In the genomic region with DNA sequence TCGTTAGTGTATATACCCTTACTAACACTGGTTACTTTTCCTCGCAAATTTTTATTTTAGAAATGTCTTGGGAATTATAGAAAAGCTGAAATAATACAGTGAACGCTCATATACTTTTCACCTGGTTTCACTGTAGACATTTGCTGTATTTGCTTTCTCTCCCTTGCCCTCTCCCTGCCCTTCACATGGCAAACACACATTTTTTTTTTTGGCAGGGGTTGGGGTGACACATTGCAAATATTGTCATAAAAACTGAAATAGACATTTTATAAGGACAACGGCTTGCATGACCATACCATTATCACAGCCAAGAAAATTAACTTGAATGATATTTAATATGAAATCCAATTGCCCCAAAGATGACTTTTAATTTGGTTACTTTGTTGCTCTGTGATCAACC, we compare ENCODE assay signal across 9 cellular contexts. TPM values are rescaled to one million over a fixed set of nuclear protein-coding genes. Genes with fewer than 3 reads are reported as not detected.
A peak's percentile ranks its signal among the peaks of the same experiment; 100 is the strongest.
DNase-seq lines count a peak whose midpoint lies in the region; ATAC-seq, FAIRE-seq and TF ChIP-seq lines count a peak whose summit lies in the region.
"Not testable (repeated sequence)": the region's sequence is repeated elsewhere in the genome, so short reads cannot be mapped to it uniquely, and the experiment has no call there.
"Had no signal": no experiment of that assay in that cellular context is flagged by ENCODE, and none has a peak within 500 bp of the region (broad histone marks: within the 10 kb centered on the region; RNA-seq: fewer than 3 reads in every experiment).

No MANE protein-coding gene starts in this region.

- not testable (repeated sequence) for H3K27ac ChIP-seq in right lobe of liver, pancreas

- not testable (repeated sequence) for TF ChIP-seq CTCF in LNCaP clone FGC (IDR thresholded peaks at IDR 0.05; ENCODE audit: control insufficient read depth, extremely low read depth, insufficient read depth); right lobe of liver (IDR thresholded peaks at IDR 0.05); pancreas (IDR thresholded peaks at IDR 0.05); type B pancreatic cell (conservative IDR thresholded peaks at IDR 0.05)

- H3K27me3 Mint-ChIP-seq in type B pancreatic cell, result not testable (repeated sequence)

- FAIRE-seq in pancreas (lab: Jason Lieb, UNC), result not testable (repeated sequence)

- 50% methylated on average over 4 of the region's 4 CpGs for WGBS in right lobe of liver (ENCODE audit: insufficient coverage, low coverage, low lambda C conversion rate, missing lambda C conversion rate)
- WGBS in pancreas, 2 donors, result 31 to 53% methylated on average over 3 of the region's 4 CpGs

- ATAC-seq in right lobe of liver (peak; percentile 36 to 84 (median 52)), pancreas (peak in 3 of 4 donors; percentile 47 to 72 (median 66))

- not testable (repeated sequence) for H3K4me3 Mint-ChIP-seq in type B pancreatic cell

- not testable (repeated sequence) for H3K9me3 Mint-ChIP-seq in type B pancreatic cell

- H3K36me3 ChIP-seq in right lobe of liver, pancreas: not testable (repeated sequence)

- H3K4me1 Mint-ChIP-seq in type B pancreatic cell (ENCODE audit: unreplicated experiment), result not testable (repeated sequence)

- TF ChIP-seq POLR2A in right lobe of liver (IDR thresholded peaks at IDR 0.05), result not testable (repeated sequence)

- H3K27ac Mint-ChIP-seq in type B pancreatic cell, result peak overlapping the region; percentile 28

- intact Hi-C loops in right lobe of liver (cut with DNase I), result not testable (repeated sequence)
- intact Hi-C loops in pancreas (cut with DNase I), result loop anchor here in 1 of 3 donors (10.0 kb wide), 1 partner anchor 108 kb away; no protein-coding TSS in a partner anchor

- H3K36me3 Mint-ChIP-seq in type B pancreatic cell, result not testable (repeated sequence)

- H3K27me3 ChIP-seq in right lobe of liver, pancreas: not testable (repeated sequence)

- H3K9me3 ChIP-seq in right lobe of liver, pancreas: not testable (repeated sequence)

- not testable (repeated sequence) for H3K4me1 ChIP-seq in right lobe of liver, pancreas

- not testable (repeated sequence) for H3K4me3 ChIP-seq in LNCaP clone FGC (ENCODE audit: low read depth, low read length); right lobe of liver; pancreas

- DNase-seq in LNCaP clone FGC (ENCODE audit: low read depth) (peak; percentile 42), dedifferentiated amniotic fluid mesenchymal stem cell (ENCODE audit: extremely low spot score) (peak; percentile 6)
- DNase-seq in right lobe of liver; pancreas; type B pancreatic cell (ENCODE audit: extremely low spot score, unreplicated experiment): not testable (repeated sequence)

RNA-seq across cellular contexts. Expression of a gene that starts 18.4 kb away (rescaled TPM):
- total RNA-seq in right lobe of liver, result 1 to 10 TPM in 2 of 6 experiments, under 1 TPM in 2, not detected in 2; 0.39 to 2.0 (median 0.90) TPM
- total RNA-seq in pancreas, result 1 to 10 TPM in 4 of 6 donors, under 1 TPM in 2; 0.23 to 2.0 (median 1.4) TPM
- 1 to 10 TPM in 1 of 2 donors, under 1 TPM in 1; 0.80 to 5.0 TPM for polyA plus RNA-seq in pancreas
- total RNA-seq in type B pancreatic cell (ENCODE audit: low replicate concordance), result 0.39 TPM in 1 of 2 replicates, not detected in the other
- total RNA-seq: A172, Caco-2, Calu3 had no signal
- polyA plus RNA-seq: A549 had no signal

RNA-seq across cellular contexts. Expression of a gene that starts 24.7 kb away (rescaled TPM):
- 1 to 10 TPM; 2.8 to 8.4 (median 4.2) TPM for total RNA-seq in right lobe of liver
- 10 to 100 TPM in 5 of 6 donors, 1 to 10 TPM in 1; 6.2 to 36.2 (median 14.8) TPM for total RNA-seq in pancreas
- polyA plus RNA-seq in pancreas, result 1 to 10 TPM; 2.2 to 5.3 TPM
- total RNA-seq in type B pancreatic cell (ENCODE audit: low replicate concordance), result 10.8 and 47.0 TPM in 2 replicates
